35 cellular contexts compared by ENCODE assay signal in the genomic region with DNA sequence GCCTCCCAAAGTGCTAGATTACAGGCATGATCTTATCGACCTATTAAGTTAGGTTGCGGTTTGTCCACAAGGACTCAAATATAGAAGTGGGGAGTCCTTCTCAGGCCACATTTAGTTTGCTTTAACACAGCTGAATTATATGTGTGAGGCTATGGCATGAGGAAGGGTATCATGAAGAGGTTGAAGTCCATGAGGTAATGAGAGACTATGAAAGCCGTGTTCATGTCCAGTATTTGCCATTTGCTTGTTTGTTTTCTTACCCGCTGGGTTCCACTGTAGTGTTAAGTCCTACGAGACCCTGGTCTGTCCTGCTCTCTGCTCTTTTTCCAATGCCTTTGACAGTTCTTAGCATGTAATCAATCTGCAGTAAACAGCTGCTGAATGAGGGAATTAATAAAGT.
"Had no signal": no experiment of that assay in that cellular context is flagged by ENCODE, and none has a peak within 500 bp of the region (broad histone marks: within the 10 kb centered on the region; RNA-seq: fewer than 3 reads in every experiment).

No MANE protein-coding gene starts in this region.

- H3K4me3 ChIP-seq: MG63 had no signal

- H3K9me3 ChIP-seq: MG63 had no signal

- H3K27me3 ChIP-seq: MG63 had no signal

- H3K36me3 ChIP-seq: MG63 had no signal

- DNase-seq: Karpas-422, Kasumi-1, MG63, MM.1S, MV-4-11, NCI-H1048, NCI-H1092, NCI-H1092 treated with DMSO at 0.1 percent for 48 hours, NCI-H1105, NCI-H1105 treated with DMSO at 0.1 percent for 48 hours, NCI-H1417, NCI-H1417 treated with DMSO at 0.1 percent for 48 hours, NCI-H1436, NCI-H1436 treated with DMSO at 0.1 percent for 48 hours, NCI-H146, NCI-H1694 treated with DMSO at 0.1 percent for 48 hours, NCI-H187, NCI-H187 treated with DMSO at 0.1 percent for 48 hours, NCI-H1930, NCI-H2029, NCI-H2029 treated with DMSO at 0.1 percent for 48 hours, NCI-H2081, NCI-H2081 treated with DMSO at 0.1 percent for 48 hours, NCI-H2107, NCI-H2171, NCI-H2171 treated with DMSO at 0.1 percent for 48 hours, NCI-H2227 treated with DMSO at 0.1 percent for 48 hours, NCI-H226, NCI-H345, NCI-H446, NCI-H446 treated with DMSO at 0.1 percent for 48 hours, NCI-H510A, NCI-H510A treated with DMSO at 0.1 percent for 48 hours, NCI-H524, NCI-H524 treated with DMSO at 0.1 percent for 48 hours had no signal
